13 cellular contexts compared by ENCODE assay signal in the genomic region with DNA sequence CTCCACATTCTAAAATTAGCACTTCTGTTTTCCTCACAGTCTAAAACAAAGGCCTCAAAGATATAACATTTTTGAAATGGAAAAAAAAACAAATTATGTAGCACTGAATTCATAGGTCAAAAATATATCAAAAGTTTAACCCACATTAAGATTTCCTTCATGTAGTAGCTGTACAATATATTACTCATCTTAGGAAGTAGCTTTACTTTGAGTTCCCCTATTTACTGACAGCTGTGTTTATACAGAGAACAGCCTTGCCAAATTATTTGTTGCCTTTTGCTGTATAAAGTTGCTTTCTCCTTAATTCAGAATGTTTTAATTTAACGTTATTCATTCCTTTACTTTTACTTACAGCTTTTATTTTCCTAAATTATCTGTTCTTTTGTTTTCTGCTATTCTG.
"Had no signal": no experiment of that assay in that cellular context is flagged by ENCODE, and none has a peak within 500 bp of the region (broad histone marks: within the 10 kb centered on the region; RNA-seq: fewer than 3 reads in every experiment).

No MANE protein-coding gene starts in this region.

- H3K4me3 Mint-ChIP-seq: activated naive CD4-positive, alpha-beta T cell treated with anti-CD3 and anti-CD28 coated beads, Interleukin-2, amount 50 U/mL, for 24 hours; brain; natural killer cell; T-helper 2 cell treated with Interferon-gamma antibody and Interleukin-4, amounts not matched to agents 5 μg/mL and 100 μg/mL, for 36 hours had no signal

- H3K9me3 ChIP-seq: lower lobe of right lung, psoas muscle, right lobe of liver had no signal

- H3K4me1 ChIP-seq: lower lobe of right lung, psoas muscle, right lobe of liver had no signal

- ATAC-seq: lower lobe of right lung, natural killer cell, psoas muscle, right lobe of liver had no signal

- H3K9me3 Mint-ChIP-seq: activated naive CD4-positive, alpha-beta T cell treated with anti-CD3 and anti-CD28 coated beads, Interleukin-2, amount 50 U/mL, for 24 hours; T-helper 2 cell treated with Interferon-gamma antibody and Interleukin-4, amounts not matched to agents 5 μg/mL and 100 μg/mL, for 36 hours had no signal

- H3K4me1 Mint-ChIP-seq: activated naive CD4-positive, alpha-beta T cell treated with anti-CD3 and anti-CD28 coated beads, Interleukin-2, amount 50 U/mL, for 24 hours; brain; natural killer cell had no signal

- H3K4me3 ChIP-seq: lower lobe of right lung, psoas muscle, right lobe of liver had no signal

- DNase-seq: activated T-cell treated with anti-CD3 and anti-CD28 coated beads, Interleukin-2, amount 50 U/mL, for 1 hour; amniotic stem cell; glutamatergic neuron; lower lobe of right lung; natural killer cell; nucleus accumbens; psoas muscle; right lobe of liver; stimulated activated naive CD4-positive, alpha-beta T cell; SW 1271 had no signal

- H3K27me3 Mint-ChIP-seq: activated naive CD4-positive, alpha-beta T cell treated with anti-CD3 and anti-CD28 coated beads, Interleukin-2, amount 50 U/mL, for 24 hours had no signal

- H3K27ac Mint-ChIP-seq: activated naive CD4-positive, alpha-beta T cell treated with anti-CD3 and anti-CD28 coated beads, Interleukin-2, amount 50 U/mL, for 24 hours; natural killer cell; T-helper 2 cell treated with Interferon-gamma antibody and Interleukin-4, amounts not matched to agents 5 μg/mL and 100 μg/mL, for 36 hours had no signal

- H3K36me3 ChIP-seq: lower lobe of right lung, right lobe of liver had no signal
